In the genomic region with DNA sequence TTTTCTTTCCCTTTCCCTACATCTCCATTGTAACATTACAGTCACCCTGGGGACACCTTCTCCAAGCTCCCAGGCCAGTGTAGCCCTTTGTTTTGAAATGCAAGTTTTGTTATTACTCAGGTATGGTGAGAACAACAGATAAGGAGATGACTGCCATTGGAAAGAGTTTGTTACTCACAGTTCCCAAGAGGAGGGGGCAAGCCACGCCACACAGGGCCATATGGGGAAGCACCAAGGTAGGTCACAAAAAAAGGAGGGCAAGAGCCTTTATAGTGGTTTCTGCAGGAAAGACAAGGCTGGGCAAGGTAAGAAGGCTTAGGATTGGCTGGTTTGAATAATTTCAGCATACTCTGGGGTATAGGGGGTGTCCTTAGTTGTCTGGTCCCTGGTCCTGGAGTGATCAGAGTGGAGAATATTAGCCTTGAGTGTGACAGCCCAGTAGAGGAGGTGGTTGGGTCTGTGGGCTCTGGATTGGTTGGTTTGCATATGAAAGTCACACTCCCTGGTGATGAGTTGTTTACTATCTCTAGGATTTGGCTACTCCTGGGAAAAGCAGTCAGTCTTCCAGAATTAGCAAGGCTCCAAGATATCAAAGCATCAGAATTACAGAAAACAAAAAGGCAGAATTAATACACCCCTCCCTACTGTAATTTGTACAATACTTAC, we compare ENCODE assay signal across 1 cellular context.
TF ChIP-seq lines count a peak whose summit lies in the region.

No MANE protein-coding gene starts in this region.

TF ChIP-seq in WTC11, 78 proteins besides CTCF, POLR2A, EP300 and RAD21 (continued from another document):
- TF ChIP-seq, protein P1, sequence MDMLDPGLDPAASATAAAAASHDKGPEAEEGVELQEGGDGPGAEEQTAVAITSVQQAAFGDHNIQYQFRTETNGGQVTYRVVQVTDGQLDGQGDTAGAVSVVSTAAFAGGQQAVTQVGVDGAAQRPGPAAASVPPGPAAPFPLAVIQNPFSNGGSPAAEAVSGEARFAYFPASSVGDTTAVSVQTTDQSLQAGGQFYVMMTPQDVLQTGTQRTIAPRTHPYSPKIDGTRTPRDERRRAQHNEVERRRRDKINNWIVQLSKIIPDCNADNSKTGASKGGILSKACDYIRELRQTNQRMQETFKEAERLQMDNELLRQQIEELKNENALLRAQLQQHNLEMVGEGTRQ (CRISPR knock-in tag; IDR thresholded peaks at IDR 0.05) = no peak
- TF ChIP-seq NFATC4 (CRISPR knock-in tag; IDR thresholded peaks at IDR 0.05) = no peak
- TF ChIP-seq GTF2I (CRISPR knock-in tag; conservative IDR thresholded peaks at IDR 0.05) = no peak
- no peak for TF ChIP-seq TEAD4 (CRISPR knock-in tag; IDR thresholded peaks at IDR 0.05)
- no peak for TF ChIP-seq ZNF416 (CRISPR knock-in tag; IDR thresholded peaks at IDR 0.05)
- TF ChIP-seq SOX15 (CRISPR knock-in tag; IDR thresholded peaks at IDR 0.05) = no peak
- TF ChIP-seq, protein P2, sequence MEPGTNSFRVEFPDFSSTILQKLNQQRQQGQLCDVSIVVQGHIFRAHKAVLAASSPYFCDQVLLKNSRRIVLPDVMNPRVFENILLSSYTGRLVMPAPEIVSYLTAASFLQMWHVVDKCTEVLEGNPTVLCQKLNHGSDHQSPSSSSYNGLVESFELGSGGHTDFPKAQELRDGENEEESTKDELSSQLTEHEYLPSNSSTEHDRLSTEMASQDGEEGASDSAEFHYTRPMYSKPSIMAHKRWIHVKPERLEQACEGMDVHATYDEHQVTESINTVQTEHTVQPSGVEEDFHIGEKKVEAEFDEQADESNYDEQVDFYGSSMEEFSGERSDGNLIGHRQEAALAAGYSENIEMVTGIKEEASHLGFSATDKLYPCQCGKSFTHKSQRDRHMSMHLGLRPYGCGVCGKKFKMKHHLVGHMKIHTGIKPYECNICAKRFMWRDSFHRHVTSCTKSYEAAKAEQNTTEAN (CRISPR knock-in tag; IDR thresholded peaks at IDR 0.05) = no peak
- TF ChIP-seq ATF3 (CRISPR knock-in tag; conservative IDR thresholded peaks at IDR 0.05) = no peak
- no peak for TF ChIP-seq STAT6 (CRISPR knock-in tag; conservative IDR thresholded peaks at IDR 0.05; ENCODE audit: low read depth)
